8 cellular contexts compared by ENCODE assay signal in genomic region chr6:27809067-27809938, GRCh38.
DNase-seq lines count a peak whose midpoint lies in the region; ATAC-seq, FAIRE-seq and TF ChIP-seq lines count a peak whose summit lies in the region.

No MANE protein-coding gene starts in this region.

- no peak overlapping the region for H2AFZ ChIP-seq in HepG2 (ENCODE audit: low read length)

- peak overlapping the region; percentile 87 for H3K4me2 ChIP-seq in HepG2 (ENCODE audit: low read depth, low read length)

- WGBS in HepG2 (ENCODE audit: low lambda C conversion rate) = 4% methylated on average over 7 of the region's 7 CpGs
- WGBS in transverse colon (ENCODE audit: low coverage in 1 of 2), 2 donors = 16 to 18% methylated on average over 7 of the region's 7 CpGs
- WGBS in ovary, 3 donors = 27 to 28% (median 28%) methylated on average over 7 of the region's 7 CpGs

- peaks cover 3 to 7% of the 10 kb centered on the region in 2 donors for H3K36me3 Mint-ChIP-seq in activated T-cell treated with anti-CD3 and anti-CD28 coated beads, Interleukin-2, amount 50 U/mL, for 72 hours (ENCODE audit: insufficient read depth in 2 of 2)
- H3K36me3 Mint-ChIP-seq in activated naive CD8-positive, alpha-beta T cell = no peaks in the 10 kb centered on the region

- POLR2A ChIA-PET in HepG2 (lab: Yijun Ruan, JAX) = interaction anchor here (0.7 to 7.1 kb wide), 37 partner anchors 9 to 1788 kb away, joined by 3 to 208 read pairs (median 4); a partner anchor contains a TSS

- ATAC-seq in activated T-cell treated with anti-CD3 and anti-CD28 coated beads, Interleukin-2, amount 50 U/mL, for 72 hours (replicated peaks in 1 of 2) = no peak
- no peak for ATAC-seq in HepG2

- H3K27ac ChIP-seq in HepG2 (ENCODE audit: extremely low read length, insufficient read depth, low read length) (peak overlapping the region; percentile 89), transverse colon (peak overlapping the region; percentile 90 to 94 (median 92)), ovary (peak overlapping the region in 1 of 2 donors; percentile 92)

- intact Hi-C loops in HepG2 (cut with micrococcal nuclease; ENCODE audit: unreplicated experiment) (loop anchor here (1.0 to 5.0 kb wide), 3 partner anchors 29 to 273 kb away; partner anchors contain the start of gene ZNF165), transverse colon (cut with DNase I; ENCODE audit: low total_unique reads) (no loop called here), ovary (cut with DNase I) (no loop called here)

- TF ChIP-seq RAD21 in HepG2 (CRISPR knock-in tag; IDR thresholded peaks at IDR 0.05) = no peak

- no TSS peak for BruUV-seq in HepG2 (replicated peaks; lab: Mats Ljungman, UMichigan)

- CTCF ChIA-PET in HepG2 (lab: Yijun Ruan, JAX; ENCODE audit: low intra/inter-chr PET ratio, low total read pairs) = no interaction called here

- H3K27ac Mint-ChIP-seq in activated T-cell treated with anti-CD3 and anti-CD28 coated beads, Interleukin-2, amount 50 U/mL, for 72 hours = peak overlapping the region; percentile 99
- peak overlapping the region; percentile 97 for H3K27ac Mint-ChIP-seq in activated naive CD8-positive, alpha-beta T cell

- in situ Hi-C loops in HepG2 (cut with HindIII; ENCODE audit: extremely low pct_ligation_motif_present, low pct_unique_long_range_greater_than_20kb) = loop anchor here (5.0 kb wide), 1 partner anchor 88 kb away; no protein-coding TSS in a partner anchor
- in situ Hi-C loops in transverse colon (cut with MboI; ENCODE audit: low pct_ligation_motif_present in 1 of 4, low pct_unique_long_range_greater_than_20kb in 1 of 4, low sequenced_read_pairs in 3 of 4) = loop anchor here in 3 of 4 donors (10.0 to 25.0 kb wide), 2 partner anchors 85 to 1772 kb away; a partner anchor contains a TSS

- H3K79me2 ChIP-seq in HepG2 (ENCODE audit: insufficient read depth, low read length) = peaks cover 2% of the 10 kb centered on the region

- H3K4me3 Mint-ChIP-seq in activated T-cell treated with anti-CD3 and anti-CD28 coated beads, Interleukin-2, amount 50 U/mL, for 72 hours = peak overlapping the region; percentile 93 to 100
- H3K4me3 Mint-ChIP-seq in activated naive CD8-positive, alpha-beta T cell = peak overlapping the region; percentile 95

- no peaks in the 10 kb centered on the region for H4K20me1 ChIP-seq in HepG2 (ENCODE audit: insufficient read depth, low read length)

- no peak for DNase-seq in activated T-cell treated with anti-CD3 and anti-CD28 coated beads, Interleukin-2, amount 50 U/mL, for 72 hours
- DNase-seq in activated T-cell treated with anti-CD3 and anti-CD28 coated beads, Interleukin-2, amount 50 U/mL, for 48 hours = no peak
- DNase-seq in HepG2 (ENCODE audit: low spot score) = no peak
- no peak for DNase-seq in transverse colon
- DNase-seq in NCI-H345 (lab: John Stamatoyannopoulos, UW) = no peak
- DNase-seq in ovary = no peak
- no peak for DNase-seq in activated CD8-positive, alpha-beta memory T cell treated with anti-CD3 and anti-CD28 coated beads, Interleukin-2, amount 50 U/mL, for 48 hours

- H3K4me3 ChIP-seq in HepG2 (replicated peaks in 1 of 3; ENCODE audit: insufficient read depth in 1 of 3, low read depth in 2 of 3, low read length in 3 of 3) (peak overlapping the region; percentile 76 to 84 (median 79)), transverse colon (peak overlapping the region in 3 of 4 donors; percentile 48 to 67 (median 55)), ovary (no peak overlapping the region)

- H3K27me3 ChIP-seq in HepG2 (ENCODE audit: control insufficient read depth in 1 of 2, insufficient read depth in 2 of 2, low read length in 2 of 2) (no peaks in the 10 kb centered on the region; a peak in 1 of 5 replicates), transverse colon (peaks cover 5% of the 10 kb centered on the region), ovary (no peaks in the 10 kb centered on the region)

- no peaks in the 10 kb centered on the region for H3K27me3 Mint-ChIP-seq in activated T-cell treated with anti-CD3 and anti-CD28 coated beads, Interleukin-2, amount 50 U/mL, for 72 hours (ENCODE audit: low read depth)
- no peaks in the 10 kb centered on the region for H3K27me3 Mint-ChIP-seq in activated naive CD8-positive, alpha-beta T cell

- H3K36me3 ChIP-seq in HepG2 (replicated peaks in 1 of 2; ENCODE audit: control insufficient read depth in 1 of 2, insufficient read depth in 2 of 2, low read length in 2 of 2) (no peaks in the 10 kb centered on the region), transverse colon (no peaks in the 10 kb centered on the region), ovary (no peaks in the 10 kb centered on the region)

- H3K4me1 Mint-ChIP-seq in activated T-cell treated with anti-CD3 and anti-CD28 coated beads, Interleukin-2, amount 50 U/mL, for 72 hours (ENCODE audit: low read depth) = peaks cover 73% of the 10 kb centered on the region
- peaks cover 52% of the 10 kb centered on the region for H3K4me1 Mint-ChIP-seq in activated naive CD8-positive, alpha-beta T cell (ENCODE audit: low read depth)

- TF ChIP-seq EP300 in HepG2 (IDR thresholded peaks at IDR 0.05; ENCODE audit: low read depth in 2 of 2, low read length in 2 of 2) = no peak
- no peak for TF ChIP-seq EP300 in HepG2 (CRISPR knock-in tag; IDR thresholded peaks at IDR 0.05; ENCODE audit: borderline replicate concordance)
- TF ChIP-seq EP300 in transverse colon (IDR thresholded peaks at IDR 0.05; ENCODE audit: low read depth) = no peak
- TF ChIP-seq EP300 in ovary (IDR thresholded peaks at IDR 0.05) = no peak

- TF ChIP-seq POLR2A in HepG2 (IDR thresholded peaks at IDR 0.05; ENCODE audit: insufficient read depth in 1 of 2, low read depth in 2 of 2, low read length in 2 of 2) (no peak), transverse colon (IDR thresholded peaks at IDR 0.05) (no peak), ovary (IDR thresholded peaks at IDR 0.05) (no peak)

- no peaks in the 10 kb centered on the region for H3K9me3 ChIP-seq in HepG2 (ENCODE audit: low read length)
- H3K9me3 ChIP-seq in transverse colon = no peaks in the 10 kb centered on the region
- no peaks in the 10 kb centered on the region for H3K9me3 ChIP-seq in ovary

- TF ChIP-seq CTCF in HepG2 (CRISPR knock-in tag; IDR thresholded peaks at IDR 0.05) (no peak), transverse colon (IDR thresholded peaks at IDR 0.05) (no peak), ovary (IDR thresholded peaks at IDR 0.05) (no peak)

- H3K9me3 Mint-ChIP-seq in activated T-cell treated with anti-CD3 and anti-CD28 coated beads, Interleukin-2, amount 50 U/mL, for 72 hours = no peaks in the 10 kb centered on the region
- H3K9me3 Mint-ChIP-seq in activated naive CD8-positive, alpha-beta T cell (ENCODE audit: low read depth) = no peaks in the 10 kb centered on the region

- peaks cover 54% of the 10 kb centered on the region for H3K4me1 ChIP-seq in HepG2 (ENCODE audit: insufficient read depth, low read length)
- H3K4me1 ChIP-seq in transverse colon = peaks cover 0 to 47% (median 22%) of the 10 kb centered on the region in 4 donors
- H3K4me1 ChIP-seq in ovary (ENCODE audit: insufficient read depth) = peaks cover 4% of the 10 kb centered on the region

- peak overlapping the region; percentile 85 for H3K9ac ChIP-seq in HepG2 (ENCODE audit: insufficient read depth, low read depth, low read length)

- FAIRE-seq in HepG2 (lab: Jason Lieb, UNC) = no peak

TF ChIP-seq in HepG2, 621 proteins besides CTCF, POLR2A, EP300 and RAD21 (continues in another document):
- 0 out of 2 replicates have a peak, but pooled peaks have one; percentile 1 for TF ChIP-seq MYPOP (CRISPR knock-in tag; IDR thresholded peaks at IDR 0.05)
- TF ChIP-seq ZNF761 (CRISPR knock-in tag; conservative IDR thresholded peaks at IDR 0.05) = no peak
- TF ChIP-seq GLMP (CRISPR knock-in tag; IDR thresholded peaks at IDR 0.05; ENCODE audit: borderline replicate concordance) = no peak
- no peak for TF ChIP-seq ZNF614 (CRISPR knock-in tag; IDR thresholded peaks at IDR 0.05; ENCODE audit: borderline replicate concordance)
- TF ChIP-seq ZNF256 (CRISPR knock-in tag; conservative IDR thresholded peaks at IDR 0.05) = no peak
- TF ChIP-seq, protein P1, sequence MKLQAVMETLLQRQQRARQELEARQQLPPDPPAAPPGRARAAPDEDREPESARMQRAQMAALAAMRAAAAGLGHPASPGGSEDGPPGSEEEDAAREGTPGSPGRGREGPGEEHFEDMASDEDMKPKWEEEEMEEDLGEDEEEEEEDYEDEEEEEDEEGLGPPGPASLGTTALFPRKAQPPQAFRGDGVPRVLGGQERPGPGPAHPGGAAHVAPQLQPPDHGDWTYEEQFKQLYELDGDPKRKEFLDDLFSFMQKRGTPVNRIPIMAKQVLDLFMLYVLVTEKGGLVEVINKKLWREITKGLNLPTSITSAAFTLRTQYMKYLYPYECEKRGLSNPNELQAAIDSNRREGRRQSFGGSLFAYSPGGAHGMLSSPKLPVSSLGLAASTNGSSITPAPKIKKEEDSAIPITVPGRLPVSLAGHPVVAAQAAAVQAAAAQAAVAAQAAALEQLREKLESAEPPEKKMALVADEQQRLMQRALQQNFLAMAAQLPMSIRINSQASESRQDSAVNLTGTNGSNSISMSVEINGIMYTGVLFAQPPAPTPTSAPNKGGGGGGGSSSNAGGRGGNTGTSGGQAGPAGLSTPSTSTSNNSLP (IDR thresholded peaks at IDR 0.05; ENCODE audit: low read depth, low read length) = peak; percentile 15; the same call in 1 of the 2 replicates
